Comparison of ENCODE assay signal across 8 cellular contexts in genomic region chr22:17120281-17120680, GRCh38. TPM values are rescaled to one million over a fixed set of nuclear protein-coding genes. Genes with fewer than 3 reads are reported as not detected.
DNase-seq lines count a peak whose midpoint lies in the region; ATAC-seq and TF ChIP-seq lines count a peak whose summit lies in the region.

No MANE protein-coding gene starts in this region.

- no peak for TF ChIP-seq POLR2A in sigmoid colon (IDR thresholded peaks at IDR 0.05)

- no peak overlapping the region for H3K27ac ChIP-seq in heart right ventricle
- H3K27ac ChIP-seq in sigmoid colon, result no peak overlapping the region

- no peaks in the 10 kb centered on the region for H3K36me3 ChIP-seq in Caco-2 (ENCODE audit: control insufficient read depth, insufficient read depth, low read length)
- H3K36me3 ChIP-seq in heart right ventricle, result no peaks in the 10 kb centered on the region
- H3K36me3 ChIP-seq in sigmoid colon, result no peaks in the 10 kb centered on the region

- H3K27me3 ChIP-seq in Caco-2 (replicated peaks; ENCODE audit: control insufficient read depth, insufficient read depth, low read length) (no peaks in the 10 kb centered on the region), heart right ventricle (peaks cover 0 to 31% (median 0%) of the 10 kb centered on the region in 7 donors), sigmoid colon (peaks cover 15 to 58% (median 37%) of the 10 kb centered on the region in 3 donors)

- peak in 5 of 8 donors; percentile 13 to 54 (median 44) for ATAC-seq in heart right ventricle
- no peak for ATAC-seq in GM18502 (IDR thresholded peaks at IDR 0.05; ENCODE audit: poor library complexity, unreplicated experiment)

- H3K27ac Mint-ChIP-seq in Caco-2 (ENCODE audit: unreplicated experiment), result no peak overlapping the region

- no TSS peak for BruUV-seq in Caco-2 (replicated peaks; lab: Mats Ljungman, UMichigan)

- peaks cover 9% of the 10 kb centered on the region for H3K4me1 Mint-ChIP-seq in Caco-2 (ENCODE audit: low read depth, unreplicated experiment)

- peak; percentile 73 to 88 for DNase-seq in Caco-2
- peak; percentile 42 for DNase-seq in NCI-H69 (lab: John Stamatoyannopoulos, UW)
- DNase-seq in activated effector memory CD4-positive, alpha-beta T cell treated with Interleukin-2 at 50 U/mL for 16 hours, result peak; percentile 36
- peak; percentile 61 to 71 for DNase-seq in heart right ventricle
- DNase-seq in sigmoid colon, result no peak
- no peak for DNase-seq in NCI-H446 (lab: John Stamatoyannopoulos, UW)
- no peak for DNase-seq in NCI-H2081 (lab: John Stamatoyannopoulos, UW)

- TF ChIP-seq CTCF in Caco-2 (IDR thresholded peaks at IDR 0.05; ENCODE audit: insufficient read depth in 1 of 2, low read depth in 1 of 2, low read length in 1 of 2, severe bottlenecking in 1 of 2, unreplicated experiment in 1 of 2), result no peak
- peak in 1 of 9 donors; percentile 5 for TF ChIP-seq CTCF in heart right ventricle (IDR thresholded peaks at IDR 0.05)
- TF ChIP-seq CTCF in sigmoid colon (IDR thresholded peaks at IDR 0.05), result no peak

- H3K9me3 ChIP-seq in Caco-2 (no peaks in the 10 kb centered on the region), heart right ventricle (no peaks in the 10 kb centered on the region), sigmoid colon (no peaks in the 10 kb centered on the region)

- peaks cover 15% of the 10 kb centered on the region for H3K27me3 Mint-ChIP-seq in Caco-2 (ENCODE audit: insufficient read depth, unreplicated experiment)

- H3K4me3 ChIP-seq in Caco-2 (ENCODE audit: low read depth, low read length) (peak overlapping the region; percentile 47; the same call in 1 of the 2 replicates), heart right ventricle (peak overlapping the region in 7 of 10 donors; percentile 64 to 80 (median 69)), sigmoid colon (peak overlapping the region in 3 of 4 donors; percentile 40 to 56 (median 56))

- CTCF ChIA-PET in Caco-2 (lab: Charles Lee), result no interaction called here

- no peaks in the 10 kb centered on the region for H3K36me3 Mint-ChIP-seq in Caco-2 (ENCODE audit: insufficient read depth, unreplicated experiment)

- no peaks in the 10 kb centered on the region for H3K9me3 Mint-ChIP-seq in Caco-2 (ENCODE audit: unreplicated experiment)

- H3K4me1 ChIP-seq in Caco-2 (peaks cover 5% of the 10 kb centered on the region; the same call in 1 of the 2 replicates), heart right ventricle (peaks cover 3 to 54% (median 23%) of the 10 kb centered on the region in 9 donors), sigmoid colon (peaks cover 0 to 17% (median 14%) of the 10 kb centered on the region in 4 donors)

- peak overlapping the region; percentile 85 for H3K4me3 Mint-ChIP-seq in Caco-2 (ENCODE audit: unreplicated experiment)

- intact Hi-C loops in Caco-2 (cut with micrococcal nuclease; ENCODE audit: unreplicated experiment) (loop anchor here (5.0 kb wide), 1 partner anchor 38 kb away; the partner anchor contains the start of gene IL17RA), heart right ventricle (cut with DNase I) (loop anchor here in 8 of 10 donors (2.0 to 5.0 kb wide), 5 partner anchors 33 to 52 kb away; partner anchors contain the start of gene HDHD5 (in 4 of the 8)), sigmoid colon (cut with DNase I) (no loop called here)

- POLR2A ChIA-PET in Caco-2 (lab: Charles Lee), result no interaction called here

- 2 to 5% methylated on average over 38 to 45 of the region's 45 CpGs for WGBS in heart right ventricle, 2 donors
- WGBS in sigmoid colon, 2 donors, result 3 to 12% methylated on average over 45 of the region's 45 CpGs

- no peak for TF ChIP-seq EP300 in sigmoid colon (IDR thresholded peaks at IDR 0.05)

RNA-seq across cellular contexts. Expression of gene TMEM121B, which starts 0.9 kb away (rescaled TPM):
- total RNA-seq in Caco-2 (2022), result 0.49 and 0.82 TPM in 2 replicates
- total RNA-seq in heart right ventricle, result 1 to 10 TPM; 1.2 to 3.3 (median 1.9) TPM
- 1 to 10 TPM in 1 of 2 donors, under 1 TPM in 1; 0.41 to 1.2 TPM for polyA plus RNA-seq in heart right ventricle
- total RNA-seq in sigmoid colon, result under 1 TPM in 3 of 4 donors, not detected in 1; 0.36 to 0.54 (median 0.49) TPM
- polyA plus RNA-seq in sigmoid colon, result under 1 TPM in 1 of 3 donors, not detected in 2; 0.17 TPM

RNA-seq across cellular contexts. Expression of gene IL17RA, which starts 35.5 kb away (rescaled TPM):
- total RNA-seq in Caco-2 (2022) (13.7 and 14.5 TPM in 2 replicates), heart right ventricle (10 to 100 TPM in 2 of 10 donors, 1 to 10 TPM in 8; 4.0 to 15.9 (median 5.9) TPM), sigmoid colon (1 to 10 TPM; 7.5 to 8.6 (median 8.4) TPM)
- polyA plus RNA-seq in heart right ventricle (1 to 10 TPM; 4.5 to 4.6 TPM), sigmoid colon (10 to 100 TPM in 1 of 3 donors, 1 to 10 TPM in 2; 1.2 to 10.4 (median 3.9) TPM)

RNA-seq across cellular contexts. Expression of gene HDHD5, which starts 38.8 kb away (rescaled TPM):
- total RNA-seq in Caco-2 (2022) (57.0 and 63.7 TPM in 2 replicates), heart right ventricle (10 to 100 TPM; 42.8 to 59.2 (median 50.3) TPM), sigmoid colon (10 to 100 TPM; 26.7 to 39.3 (median 34.4) TPM)
- polyA plus RNA-seq in heart right ventricle (10 to 100 TPM; 23.6 to 60.4 TPM), sigmoid colon (10 to 100 TPM; 27.0 to 49.0 (median 33.5) TPM)

Comparison
In these comparisons a context has a peak if more than half of its experiments do, and no peak if none do; other contexts are left out.
1. DNase-seq: peak in Caco-2 (2 of 2), NCI-H69 (single experiment), activated effector memory CD4-positive, alpha-beta T cell treated with Interleukin-2 at 50 U/mL for 16 hours (single experiment) and heart right ventricle (2 of 2); none in sigmoid colon (single experiment), NCI-H446 (0 of 2) and NCI-H2081 (0 of 2).
2. Peak in every context shown above with its lines, with median percentiles within 50 percentile points of each other: H3K4me3 ChIP-seq.